In genomic region chr15:71386005-71386404, GRCh38 we compare ENCODE assay signal across 19 cellular contexts.
A peak's percentile ranks its signal among the peaks of the same experiment; 100 is the strongest.
DNase-seq lines count a peak whose midpoint lies in the region; ATAC-seq, FAIRE-seq and TF ChIP-seq lines count a peak whose summit lies in the region.
"Had no signal": no experiment of that assay in that cellular context is flagged by ENCODE, and none has a peak within 500 bp of the region (broad histone marks: within the 10 kb centered on the region; RNA-seq: fewer than 3 reads in every experiment).

No MANE protein-coding gene starts in this region.

- H3K27me3 ChIP-seq in HUES48 (ENCODE audit: control insufficient read depth, insufficient read depth, low read length): no peaks in the 10 kb centered on the region
- H3K27me3 ChIP-seq: BLaER1 had no signal

- H3K4me1 Mint-ChIP-seq in WTC11: peaks cover 66% of the 10 kb centered on the region
- H3K4me1 Mint-ChIP-seq in nephron: peaks cover 49% of the 10 kb centered on the region
- H3K4me1 Mint-ChIP-seq in activated CD4-positive, alpha-beta T cell treated with anti-CD3 and anti-CD28 coated beads for 36 hours: peaks cover 4% of the 10 kb centered on the region

- DNase-seq in A549 (ENCODE audit: low read depth in 1 of 2, low spot score in 1 of 2): no peak
- DNase-seq in WTC11 (ENCODE audit: low spot score): no peak
- no peak for DNase-seq in activated CD4-positive, alpha-beta T cell treated with anti-CD3 and anti-CD28 coated beads for 36 hours
- DNase-seq: Calu3; CD8-positive, alpha-beta T cell; EL; GM23248; NCI-H1436; NCI-H2029; NCI-H2171; NCI-H446 had no signal

- peak overlapping the region; percentile 23 for H3K4me3 Mint-ChIP-seq in WTC11
- H3K4me3 Mint-ChIP-seq in nephron: no peak overlapping the region
- H3K4me3 Mint-ChIP-seq in activated CD4-positive, alpha-beta T cell treated with anti-CD3 and anti-CD28 coated beads for 36 hours: no peak overlapping the region
- H3K4me3 Mint-ChIP-seq: CD8-positive, alpha-beta T cell; IgD-negative memory B cell had no signal

- no peaks in the 10 kb centered on the region for H3K36me3 ChIP-seq in HUES48 (ENCODE audit: control insufficient read depth, insufficient read depth, low read length)
- H3K36me3 ChIP-seq: BLaER1 had no signal

- H3K36me3 Mint-ChIP-seq in WTC11: peaks cover 5% of the 10 kb centered on the region
- H3K36me3 Mint-ChIP-seq in nephron (ENCODE audit: low read depth): no peaks in the 10 kb centered on the region
- no peaks in the 10 kb centered on the region for H3K36me3 Mint-ChIP-seq in activated CD4-positive, alpha-beta T cell treated with anti-CD3 and anti-CD28 coated beads for 36 hours (ENCODE audit: low read depth)
- H3K36me3 Mint-ChIP-seq: CD8-positive, alpha-beta T cell; IgD-negative memory B cell had no signal

- peaks cover 4% of the 10 kb centered on the region; the same call in 1 of the 2 replicates for H3K27me3 Mint-ChIP-seq in WTC11 (ENCODE audit: low read depth)
- no peaks in the 10 kb centered on the region for H3K27me3 Mint-ChIP-seq in nephron (ENCODE audit: low read depth)
- peaks cover 11% of the 10 kb centered on the region for H3K27me3 Mint-ChIP-seq in activated CD4-positive, alpha-beta T cell treated with anti-CD3 and anti-CD28 coated beads for 36 hours

- H3K27ac ChIP-seq in A549 (peak overlapping the region; percentile 60 to 61), HUES48 (ENCODE audit: low read depth, low read length) (peak overlapping the region; percentile 95)
- H3K27ac ChIP-seq: BLaER1, GM23248 had no signal

- FAIRE-seq in A549 (lab: Jason Lieb, UNC): no peak
- FAIRE-seq: GM12878 had no signal

- H3K9me3 Mint-ChIP-seq in WTC11 (peaks cover 5% of the 10 kb centered on the region), nephron (peaks cover 5% of the 10 kb centered on the region)
- peaks cover 4% of the 10 kb centered on the region for H3K9me3 Mint-ChIP-seq in activated CD4-positive, alpha-beta T cell treated with anti-CD3 and anti-CD28 coated beads for 36 hours (ENCODE audit: low read depth)

- no peak for TF ChIP-seq EP300 in A549 (IDR thresholded peaks at IDR 0.05)

- H3K27ac Mint-ChIP-seq in WTC11 (peak overlapping the region; percentile 89), nephron (peak overlapping the region in 2 of 3 experiments; percentile 69 to 71)
- H3K27ac Mint-ChIP-seq in activated CD4-positive, alpha-beta T cell treated with anti-CD3 and anti-CD28 coated beads for 36 hours: no peak overlapping the region
- H3K27ac Mint-ChIP-seq: CD8-positive, alpha-beta T cell had no signal

- H3K9ac ChIP-seq in HUES48 (ENCODE audit: low read depth, low read length): no peak overlapping the region
- H3K9ac ChIP-seq: BLaER1, GM23248 had no signal

- TF ChIP-seq CTCF in A549 (IDR thresholded peaks at IDR 0.05) (no peak), WTC11 (IDR thresholded peaks at IDR 0.05) (no peak), nephron (IDR thresholded peaks at IDR 0.05; ENCODE audit: unreplicated experiment in 3 of 3) (no peak)

- H3K4me3 ChIP-seq in A549 (no peak overlapping the region), HUES48 (ENCODE audit: low read depth, low read length) (peak overlapping the region; percentile 45)
- H3K4me3 ChIP-seq: GM12878, GM23248 had no signal

- no peak overlapping the region for H3K4me2 ChIP-seq in A549

- WGBS in A549 (ENCODE audit: missing lambda C conversion rate): 57% methylated on average over 2 of the region's 2 CpGs

- H3K4me1 ChIP-seq in A549 (peaks cover 40% of the 10 kb centered on the region), HUES48 (ENCODE audit: control insufficient read depth, insufficient read depth, low read length) (peaks cover 51% of the 10 kb centered on the region)

- TF ChIP-seq POLR2A in A549 (IDR thresholded peaks at IDR 0.05; ENCODE audit: low read length): no peak

- CTCF ChIA-PET in A549 (lab: Yijun Ruan, JAX): interaction anchor here (0.7 to 5.9 kb wide), 37 partner anchors 8 to 770 kb away, joined by 3 to 49 read pairs (median 5); no protein-coding TSS in a partner anchor
- CTCF ChIA-PET in WTC11 (lab: Charles Lee): interaction anchor here (0.6 to 2.9 kb wide), 19 partner anchors 11 to 770 kb away, joined by 3 to 42 read pairs (median 4); partner anchors contain the start of gene THSD4
- CTCF ChIA-PET in activated CD4-positive, alpha-beta T cell treated with anti-CD3 and anti-CD28 coated beads for 36 hours (lab: Charles Lee): interaction anchor here (0.5 to 2.4 kb wide), 11 partner anchors 25 to 416 kb away, joined by 3 to 18 read pairs (median 3); no protein-coding TSS in a partner anchor

- intact Hi-C loops in activated CD4-positive, alpha-beta T cell treated with anti-CD3 and anti-CD28 coated beads for 36 hours (cut with DNase I, micrococcal nuclease): loop anchor here in 1 of 2 experiments (2.0 kb wide), 1 partner anchor 55 kb away; no protein-coding TSS in a partner anchor

- TF ChIP-seq RAD21 in A549 (conservative IDR thresholded peaks at IDR 0.05 in 1 of 2, IDR thresholded peaks at IDR 0.05 in 1 of 2): no peak

- ATAC-seq in A549 (peak; percentile 24 to 37; a peak in 2 of 6 replicates), WTC11 (no peak), HG02759 (IDR thresholded peaks at IDR 0.05; ENCODE audit: unreplicated experiment) (no peak), GM19397 (IDR thresholded peaks at IDR 0.05; ENCODE audit: unreplicated experiment) (no peak), HG02610 (IDR thresholded peaks at IDR 0.05; ENCODE audit: unreplicated experiment) (no peak)
- ATAC-seq in activated CD4-positive, alpha-beta T cell treated with anti-CD3 and anti-CD28 coated beads for 36 hours: no peak
- ATAC-seq: CD8-positive, alpha-beta T cell; GM12878 had no signal

- POLR2A ChIA-PET in A549 (lab: Yijun Ruan, JAX) (interaction anchor here (1.0 kb wide), 2 partner anchors 26 to 54 kb away, joined by 3 read pairs; no protein-coding TSS in a partner anchor), WTC11 (lab: Charles Lee) (no interaction called here)
- POLR2A ChIA-PET in activated CD4-positive, alpha-beta T cell treated with anti-CD3 and anti-CD28 coated beads for 36 hours (lab: Charles Lee): no interaction called here

- H3K9me3 ChIP-seq in A549 (peaks cover 7% of the 10 kb centered on the region; the same call in 1 of the 3 replicates), HUES48 (ENCODE audit: control insufficient read depth, insufficient read depth, low read length) (no peaks in the 10 kb centered on the region; the same call in 1 of the 2 replicates)

TF ChIP-seq in A549, 52 proteins besides CTCF, POLR2A, EP300 and RAD21 (continues in another document):
- TF ChIP-seq JUNB (IDR thresholded peaks at IDR 0.05) (no peak), CBX2 (IDR thresholded peaks at IDR 0.05; ENCODE audit: borderline replicate concordance, low read depth) (no peak), HEYL (CRISPR knock-in tag; IDR thresholded peaks at IDR 0.05) (no peak), RCOR1 (IDR thresholded peaks at IDR 0.05; ENCODE audit: low read depth, low read length) (no peak), KDM5A (IDR thresholded peaks at IDR 0.05) (no peak), GATA3 (IDR thresholded peaks at IDR 0.05; ENCODE audit: borderline replicate concordance) (no peak), ZFP36 (IDR thresholded peaks at IDR 0.05; ENCODE audit: borderline replicate concordance, partially characterized antibody) (no peak), ZSCAN20 (CRISPR knock-in tag; IDR thresholded peaks at IDR 0.05) (no peak), POLR2AphosphoS2 (conservative IDR thresholded peaks at IDR 0.05; ENCODE audit: low read length) (no peak), NPAS2 (CRISPR knock-in tag; IDR thresholded peaks at IDR 0.05; ENCODE audit: borderline replicate concordance) (no peak), CEBPB (IDR thresholded peaks at IDR 0.05) (no peak), RFX5 (IDR thresholded peaks at IDR 0.05) (no peak), RNF2 (IDR thresholded peaks at IDR 0.05; ENCODE audit: borderline replicate concordance, low read depth) (no peak), FOSB (CRISPR knock-in tag; IDR thresholded peaks at IDR 0.05) (no peak), PHF8 (IDR thresholded peaks at IDR 0.05; ENCODE audit: borderline replicate concordance, low read depth) (no peak)
- TF ChIP-seq, protein P1, sequence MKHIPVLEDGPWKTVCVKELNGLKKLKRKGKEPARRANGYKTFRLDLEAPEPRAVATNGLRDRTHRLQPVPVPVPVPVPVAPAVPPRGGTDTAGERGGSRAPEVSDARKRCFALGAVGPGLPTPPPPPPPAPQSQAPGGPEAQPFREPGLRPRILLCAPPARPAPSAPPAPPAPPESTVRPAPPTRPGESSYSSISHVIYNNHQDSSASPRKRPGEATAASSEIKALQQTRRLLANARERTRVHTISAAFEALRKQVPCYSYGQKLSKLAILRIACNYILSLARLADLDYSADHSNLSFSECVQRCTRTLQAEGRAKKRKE (CRISPR knock-in tag; IDR thresholded peaks at IDR 0.05; ENCODE audit: low read depth): no peak

TF ChIP-seq in WTC11, 78 proteins besides CTCF, POLR2A, EP300 and RAD21 (continues in another document):
- TF ChIP-seq STAT6 (CRISPR knock-in tag; conservative IDR thresholded peaks at IDR 0.05; ENCODE audit: low read depth): no peak
- TF ChIP-seq ATF1 (CRISPR knock-in tag; IDR thresholded peaks at IDR 0.05): no peak
- TF ChIP-seq NFE2L1 (CRISPR knock-in tag; IDR thresholded peaks at IDR 0.05): no peak

Comparison
In these comparisons a context has a peak if more than half of its experiments do, and no peak if none do; other contexts are left out.
1. ATAC-seq: peak in A549 (2 of 2); none in WTC11 (single experiment), activated CD4-positive, alpha-beta T cell treated with anti-CD3 and anti-CD28 coated beads for 36 hours (single experiment), HG02759 (single experiment), GM19397 (single experiment) and HG02610 (single experiment).